Comparison of ENCODE assay signal across 8 cellular contexts in genomic region chr14:59871166-59871495, GRCh38. TPM values are rescaled to one million over a fixed set of nuclear protein-coding genes. Genes with fewer than 3 reads are reported as not detected.
DNase-seq lines count a peak whose midpoint lies in the region; ATAC-seq and TF ChIP-seq lines count a peak whose summit lies in the region.
"Had no signal": no experiment of that assay in that cellular context is flagged by ENCODE, and none has a peak within 500 bp of the region (broad histone marks: within the 10 kb centered on the region; RNA-seq: fewer than 3 reads in every experiment).

No MANE protein-coding gene starts in this region.

- H3K9me3 Mint-ChIP-seq in H9, result no peaks in the 10 kb centered on the region
- no peaks in the 10 kb centered on the region for H3K9me3 Mint-ChIP-seq in stimulated activated effector memory CD8-positive, alpha-beta T cell treated with anti-CD3 and anti-CD28 coated beads, Interleukin-12 subunit alpha, Interleukin-12 subunit beta, amount 100 ng/mL, for 72 hours

- peak overlapping the region; percentile 43 for H2AFZ ChIP-seq in H9 (ENCODE audit: low read length)

- peaks cover 11 to 12% of the 10 kb centered on the region in 2 experiments for H3K4me1 Mint-ChIP-seq in H9
- H3K4me1 Mint-ChIP-seq in stimulated activated effector memory CD8-positive, alpha-beta T cell treated with anti-CD3 and anti-CD28 coated beads, Interleukin-12 subunit alpha, Interleukin-12 subunit beta, amount 100 ng/mL, for 72 hours, result peaks cover 6% of the 10 kb centered on the region

- DNase-seq in H9, result no peak
- no peak for DNase-seq in iPS DF 6.9 (ENCODE audit: low read depth, low spot score)
- DNase-seq in stimulated activated effector memory CD8-positive, alpha-beta T cell treated with anti-CD3 and anti-CD28 coated beads, Interleukin-12 subunit alpha, Interleukin-12 subunit beta, amount 100 ng/mL, for 72 hours (ENCODE audit: low spot score in 2 of 2), result no peak
- DNase-seq in body of pancreas, result no peak
- DNase-seq: activated CD4-positive, alpha-beta T cell treated with anti-CD3 and anti-CD28 coated beads, Interleukin-2, amount 50 U/mL, for 4 hours had no signal

- H3K9me3 ChIP-seq in H9 (ENCODE audit: control insufficient read depth, low read depth, low read length) (no peaks in the 10 kb centered on the region), iPS DF 6.9 (ENCODE audit: control insufficient read depth, insufficient read depth, low read length) (no peaks in the 10 kb centered on the region), body of pancreas (no peaks in the 10 kb centered on the region)

- no peaks in the 10 kb centered on the region for H3K36me3 ChIP-seq in iPS DF 6.9 (ENCODE audit: control insufficient read depth, insufficient read depth, low read length)
- H3K36me3 ChIP-seq in body of pancreas (replicated peaks in 1 of 2; ENCODE audit: insufficient read depth in 1 of 2, low read depth in 2 of 2), result no peaks in the 10 kb centered on the region

- H3K56ac ChIP-seq in H9 (ENCODE audit: insufficient read length, low read depth, low read length), result no peak overlapping the region

- H2BK12ac ChIP-seq in H9 (ENCODE audit: insufficient read length, low read depth, low read length), result no peak overlapping the region

- H3K4me1 ChIP-seq in H9 (ENCODE audit: insufficient read depth, low read length) (no peaks in the 10 kb centered on the region), iPS DF 6.9 (ENCODE audit: control insufficient read depth, insufficient read depth, low read length) (peaks cover 2% of the 10 kb centered on the region; the same call in 1 of the 2 replicates), body of pancreas (peaks cover 19% of the 10 kb centered on the region)

- H3K4me3 Mint-ChIP-seq in H9, result peak overlapping the region; percentile 78 to 95
- peak overlapping the region; percentile 76 for H3K4me3 Mint-ChIP-seq in stimulated activated effector memory CD8-positive, alpha-beta T cell treated with anti-CD3 and anti-CD28 coated beads, Interleukin-12 subunit alpha, Interleukin-12 subunit beta, amount 100 ng/mL, for 72 hours

- no CpG with 5 or more reads among the region's 4 CpGs for WGBS in H9 (ENCODE audit: extremely low coverage, insufficient read length, low lambda C conversion rate)
- no CpG with 5 or more reads among the region's 4 CpGs for WGBS in iPS DF 6.9 (ENCODE audit: insufficient coverage, insufficient read length)
- 3 to 9% methylated on average over 4 of the region's 4 CpGs for WGBS in body of pancreas, 2 donors

- no peak overlapping the region for H3K4ac ChIP-seq in H9 (ENCODE audit: low read depth, low read length)

- H3K27me3 Mint-ChIP-seq in H9 (ENCODE audit: low read depth), result peaks cover 84% of the 10 kb centered on the region

- H3K36me3 Mint-ChIP-seq in H9 (ENCODE audit: insufficient read depth in 1 of 3, low read depth in 3 of 3), result no peaks in the 10 kb centered on the region
- H3K36me3 Mint-ChIP-seq in stimulated activated effector memory CD8-positive, alpha-beta T cell treated with anti-CD3 and anti-CD28 coated beads, Interleukin-12 subunit alpha, Interleukin-12 subunit beta, amount 100 ng/mL, for 72 hours, result no peaks in the 10 kb centered on the region

- H3K4me3 ChIP-seq in WI38 (ENCODE audit: low read depth, low read length), result peak overlapping the region; percentile 61
- H3K4me3 ChIP-seq in iPS DF 6.9 (ENCODE audit: low read length), result peak overlapping the region; percentile 47; the same call in 1 of the 2 replicates
- no peak overlapping the region for H3K4me3 ChIP-seq in body of pancreas

- peak overlapping the region; percentile 57 for H3K4me2 ChIP-seq in H9 (ENCODE audit: insufficient read depth, insufficient read length, low read length)

- peaks cover 13% of the 10 kb centered on the region for H3K23me2 ChIP-seq in H9 (ENCODE audit: insufficient read length, low read depth, low read length, poor library complexity, severe bottlenecking)

- no peak overlapping the region for H2AK5ac ChIP-seq in H9 (ENCODE audit: insufficient read length, low read length)

- no peak overlapping the region for H3T11ph ChIP-seq in H9 (ENCODE audit: low read length)

- H3K27ac ChIP-seq in H9 (ENCODE audit: insufficient read length, low read depth, low read length) (no peak overlapping the region), iPS DF 6.9 (ENCODE audit: low read length) (no peak overlapping the region), body of pancreas (no peak overlapping the region)

- no peak overlapping the region for H3K23ac ChIP-seq in H9 (ENCODE audit: insufficient read length, low read depth, low read length)

- H4K8ac ChIP-seq in H9 (replicated peaks; ENCODE audit: insufficient read length, low read depth, low read length), result no peak overlapping the region

- H3K79me1 ChIP-seq in H9 (ENCODE audit: insufficient read depth, low read depth, low read length, poor library complexity, severe bottlenecking), result no peaks in the 10 kb centered on the region

- ATAC-seq in stimulated activated effector memory CD8-positive, alpha-beta T cell treated with anti-CD3 and anti-CD28 coated beads, Interleukin-12 subunit alpha, Interleukin-12 subunit beta, amount 100 ng/mL, for 72 hours, result peak; percentile 28
- no peak for ATAC-seq in GM21576 (IDR thresholded peaks at IDR 0.05; ENCODE audit: unreplicated experiment)
- no peak for ATAC-seq in body of pancreas
- ATAC-seq in HG03378 (IDR thresholded peaks at IDR 0.05; ENCODE audit: unreplicated experiment), result no peak

- no peaks in the 10 kb centered on the region for H3K79me2 ChIP-seq in H9 (ENCODE audit: insufficient read depth, low read length)

- no peaks in the 10 kb centered on the region for H4K20me1 ChIP-seq in H9 (ENCODE audit: control insufficient read depth, insufficient read depth, insufficient read length)

- no peak overlapping the region for H3K18ac ChIP-seq in H9 (ENCODE audit: insufficient read length, low read depth, low read length)

- no peak overlapping the region for H3K14ac ChIP-seq in H9 (ENCODE audit: insufficient read depth, low read length)

- no peak overlapping the region for H2BK20ac ChIP-seq in H9 (ENCODE audit: low read depth, low read length, poor library complexity, severe bottlenecking)

- no peak overlapping the region for H4K5ac ChIP-seq in H9 (ENCODE audit: insufficient read length, low read depth, low read length)

- H4K91ac ChIP-seq in H9 (ENCODE audit: insufficient read length, low read depth, low read length), result no peak overlapping the region

- H2BK120ac ChIP-seq in H9 (ENCODE audit: low read depth, low read length, poor library complexity, severe bottlenecking), result no peak overlapping the region

- H3K9ac ChIP-seq in H9 (ENCODE audit: extremely low read depth, insufficient read length, low read length), result no peak overlapping the region

- no peak overlapping the region for H2BK5ac ChIP-seq in H9 (ENCODE audit: insufficient read length, low read length)

- TF ChIP-seq CTCF in H9 (conservative IDR thresholded peaks at IDR 0.05), result no peak
- TF ChIP-seq CTCF in WI38 (IDR thresholded peaks at IDR 0.05; ENCODE audit: low read depth, low read length), result no peak
- TF ChIP-seq CTCF in body of pancreas (IDR thresholded peaks at IDR 0.05), result no peak

- no peak for TF ChIP-seq POLR2A in body of pancreas (IDR thresholded peaks at IDR 0.05)

- intact Hi-C loops in body of pancreas (cut with DNase I), result no loop called here

- no peak overlapping the region for H2BK15ac ChIP-seq in H9 (ENCODE audit: low read depth, low read length)

- H3K27me3 ChIP-seq in H9 (ENCODE audit: insufficient read depth, low read length) (peaks cover 5% of the 10 kb centered on the region), iPS DF 6.9 (ENCODE audit: control insufficient read depth, insufficient read depth, low read length) (peaks cover 15% of the 10 kb centered on the region; the same call in 1 of the 2 replicates), body of pancreas (peaks cover 0 to 7% of the 10 kb centered on the region in 2 donors)

- H3K27ac Mint-ChIP-seq in H9, result no peak overlapping the region
- H3K27ac Mint-ChIP-seq in stimulated activated effector memory CD8-positive, alpha-beta T cell treated with anti-CD3 and anti-CD28 coated beads, Interleukin-12 subunit alpha, Interleukin-12 subunit beta, amount 100 ng/mL, for 72 hours, result no peak overlapping the region

RNA-seq across cellular contexts. Expression of gene RTN1, which starts 0.6 kb away (rescaled TPM):
- total RNA-seq in H9 (2021) (0.92 and 1.8 TPM in 2 replicates), body of pancreas (10 to 100 TPM in 1 of 2 donors, 1 to 10 TPM in 1; 8.6 to 11.2 TPM)

RNA-seq across cellular contexts. Expression of gene LRRC9, which starts 48.8 kb away (rescaled TPM):
- total RNA-seq in H9 (2021), result 0.39 and 0.77 TPM in 2 replicates
- total RNA-seq in body of pancreas, result not detected

Comparison
In these comparisons a context has a peak if more than half of its experiments do, and no peak if none do; other contexts are left out.
1. H3K4me3 ChIP-seq: peak in WI38 (single experiment) and iPS DF 6.9 (single experiment); none in body of pancreas (0 of 2).